ENCODE assay signal across 8 cellular contexts in genomic region chr2:740446-741293, GRCh38.
DNase-seq lines count a peak whose midpoint lies in the region; ATAC-seq and TF ChIP-seq lines count a peak whose summit lies in the region.

No MANE protein-coding gene starts in this region.

- intact Hi-C loops in Calu3 (cut with micrococcal nuclease; ENCODE audit: unreplicated experiment): no loop called here

- ATAC-seq in HG03108 (IDR thresholded peaks at IDR 0.05; ENCODE audit: unreplicated experiment) (peak; percentile 62), HG03159 (IDR thresholded peaks at IDR 0.05; ENCODE audit: unreplicated experiment) (no peak)

- peaks cover 5% of the 10 kb centered on the region for H3K36me3 Mint-ChIP-seq in Calu3 (ENCODE audit: insufficient read depth, unreplicated experiment)
- H3K36me3 Mint-ChIP-seq in nephron (ENCODE audit: low read depth): peaks cover 8% of the 10 kb centered on the region

- DNase-seq in Calu3: peak; percentile 74
- peak; percentile 93 for DNase-seq in NCI-H524 treated with DMSO at 0.1 percent for 48 hours (lab: John Stamatoyannopoulos, UW)
- DNase-seq in activated effector memory CD4-positive, alpha-beta T cell treated with anti-CD3 and anti-CD28 coated beads, Interleukin-2, amount 50 U/mL, for 16 hours: peak; percentile 75
- peak; percentile 94 for DNase-seq in fibroblast of villous mesenchyme (ENCODE audit: low read depth)
- peak; percentile 65 for DNase-seq in superior temporal gyrus (ENCODE audit: extremely low spot score)

- TF ChIP-seq CTCF in Calu3 (IDR thresholded peaks at IDR 0.05; ENCODE audit: unreplicated experiment): no peak
- no peak for TF ChIP-seq CTCF in fibroblast of villous mesenchyme (IDR thresholded peaks at IDR 0.05; ENCODE audit: insufficient read depth, low read depth, low read length)
- TF ChIP-seq CTCF in nephron (IDR thresholded peaks at IDR 0.05; ENCODE audit: unreplicated experiment in 3 of 3): no peak

- CTCF ChIA-PET in Calu3 (lab: Charles Lee): interaction anchor here (0.6 to 1.0 kb wide), 4 partner anchors 9 to 153 kb away, joined by 3 to 10 read pairs (median 4); no protein-coding TSS in a partner anchor

- no peaks in the 10 kb centered on the region for H3K4me1 Mint-ChIP-seq in Calu3 (ENCODE audit: low read depth, unreplicated experiment)
- H3K4me1 Mint-ChIP-seq in nephron: peaks cover 41% of the 10 kb centered on the region

- H3K27me3 Mint-ChIP-seq in Calu3 (ENCODE audit: unreplicated experiment) (peaks cover 12% of the 10 kb centered on the region), nephron (ENCODE audit: low read depth) (peaks cover 3% of the 10 kb centered on the region)

- BruUV-seq in Calu3 (replicated peaks; lab: Mats Ljungman, UMichigan): no TSS peak

- H3K4me3 Mint-ChIP-seq in Calu3 (ENCODE audit: low read depth, unreplicated experiment): peak overlapping the region; percentile 87
- peak overlapping the region; percentile 82 to 93 (median 90) for H3K4me3 Mint-ChIP-seq in nephron

- peak overlapping the region; percentile 59 for H3K4me3 ChIP-seq in fibroblast of villous mesenchyme (ENCODE audit: low read depth, low read length)

- peaks cover 15% of the 10 kb centered on the region for H3K9me3 Mint-ChIP-seq in Calu3 (ENCODE audit: low read depth, unreplicated experiment)
- peaks cover 8% of the 10 kb centered on the region for H3K9me3 Mint-ChIP-seq in nephron

- H3K27ac Mint-ChIP-seq in Calu3 (ENCODE audit: unreplicated experiment) (no peak overlapping the region), nephron (peak overlapping the region; percentile 83 to 99 (median 95))
